ENCODE assay signal across 28 cellular contexts in the genomic region with DNA sequence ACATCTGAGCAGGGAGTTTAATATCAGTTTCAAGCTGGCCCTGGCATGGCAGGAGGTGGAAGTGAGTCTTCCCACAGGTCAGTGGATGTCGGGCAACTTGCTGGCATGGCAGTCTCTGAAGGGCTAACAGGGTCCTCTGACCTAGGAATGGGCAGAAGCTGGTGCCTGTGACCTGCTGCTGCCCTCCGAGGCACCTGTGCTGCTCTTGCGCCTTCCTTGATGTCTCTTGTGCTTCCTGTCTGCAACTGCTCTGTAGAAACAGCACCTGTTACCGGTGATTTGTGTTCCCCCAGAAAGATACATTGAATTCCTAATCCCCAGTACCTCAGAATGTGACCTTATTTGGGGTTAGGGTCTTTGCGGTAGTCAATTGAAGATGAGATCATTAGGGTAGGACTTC.
"Had no signal": no experiment of that assay in that cellular context is flagged by ENCODE, and none has a peak within 500 bp of the region (broad histone marks: within the 10 kb centered on the region; RNA-seq: fewer than 3 reads in every experiment).

No MANE protein-coding gene starts in this region.

- ATAC-seq: activated CD4-positive, CD25-positive, alpha-beta regulatory T cell treated with anti-CD3 and anti-CD28 coated beads, Interleukin-2, amount 50 U/mL, for 24 hours; activated CD8-positive, alpha-beta T cell treated with anti-CD3 and anti-CD28 coated beads, Interleukin-2, amount 10 ng/mL, durations not matched to agents 7 days and 5 days; activated T-cell treated with anti-CD3 and anti-CD28 coated beads, Interleukin-2, amount 50 U/mL, for 4 hours; body of pancreas; esophagus mucosa; foreskin keratinocyte; gastrocnemius medialis; heart left ventricle; T-helper 17 cell had no signal

- H3K4me1 Mint-ChIP-seq: activated B cell treated with CpG ODN at 0.5 μM for 24 hours had no signal

- H3K9me3 Mint-ChIP-seq: activated CD4-positive, alpha-beta memory T cell treated with anti-CD3 and anti-CD28 coated beads for 36 hours; activated naive CD4-positive, alpha-beta T cell treated with anti-CD3 and anti-CD28 coated beads, Interleukin-2, amount 50 U/mL, for 24 hours; activated T-helper 1 cell treated with anti-CD3 and anti-CD28 coated beads, Interleukin-12 subunit alpha, Interleukin-12 subunit beta, Interleukin-2, Interleukin-4 antibody, amounts not matched to agents 30 ng/mL and 10 ng/mL and 1 ng/mL, durations not matched to agents 14 hours and 24 hours and 36 hours; activated T-helper 2 cell treated with anti-CD3 and anti-CD28 coated beads, Interferon-gamma antibody, Interleukin-2, Interleukin-4, amounts not matched to agents 10 μg/mL and 5 μg/mL and 100 μg/mL, durations not matched to agents 14 hours and 24 hours and 36 hours; T-helper 2 cell treated with Interferon-gamma antibody and Interleukin-4, amounts not matched to agents 5 μg/mL and 100 μg/mL, for 36 hours had no signal

- H3K4me1 ChIP-seq: colonic mucosa, foreskin keratinocyte, gastrocnemius medialis, heart left ventricle had no signal

- H3K9me3 ChIP-seq: body of pancreas, colonic mucosa, gastrocnemius medialis had no signal

- H3K36me3 Mint-ChIP-seq: activated CD4-positive, alpha-beta memory T cell treated with anti-CD3 and anti-CD28 coated beads for 36 hours; activated naive CD4-positive, alpha-beta T cell treated with anti-CD3 and anti-CD28 coated beads, Interleukin-2, amount 50 U/mL, for 24 hours had no signal

- H3K27me3 ChIP-seq: body of pancreas, colonic mucosa had no signal

- H3K27ac Mint-ChIP-seq: activated B cell treated with CpG ODN at 0.5 μM for 24 hours; activated CD4-positive, alpha-beta memory T cell treated with anti-CD3 and anti-CD28 coated beads for 36 hours; activated CD8-positive, alpha-beta T cell treated with anti-CD3 and anti-CD28 coated beads, Interleukin-2, amount 10 ng/mL, durations not matched to agents 7 days and 5 days; activated naive CD4-positive, alpha-beta T cell treated with anti-CD3 and anti-CD28 coated beads for 36 hours; activated naive CD4-positive, alpha-beta T cell treated with anti-CD3 and anti-CD28 coated beads, Interleukin-2, amount 50 U/mL, for 24 hours; activated T-helper 1 cell treated with anti-CD3 and anti-CD28 coated beads, Interleukin-12 subunit alpha, Interleukin-12 subunit beta, Interleukin-2, Interleukin-4 antibody, amounts not matched to agents 30 ng/mL and 10 ng/mL and 1 ng/mL, durations not matched to agents 14 hours and 24 hours and 36 hours; activated T-helper 2 cell treated with anti-CD3 and anti-CD28 coated beads, Interferon-gamma antibody, Interleukin-2, Interleukin-4, amounts not matched to agents 10 μg/mL and 5 μg/mL and 100 μg/mL, durations not matched to agents 14 hours and 24 hours and 36 hours; T-helper 17 cell; T-helper 2 cell treated with Interferon-gamma antibody and Interleukin-4, amounts not matched to agents 5 μg/mL and 100 μg/mL, for 36 hours had no signal

- H3K4me3 Mint-ChIP-seq: activated B cell treated with CpG ODN at 0.5 μM for 24 hours; activated CD4-positive, alpha-beta memory T cell treated with anti-CD3 and anti-CD28 coated beads for 36 hours; activated CD8-positive, alpha-beta T cell treated with anti-CD3 and anti-CD28 coated beads, Interleukin-2, amount 10 ng/mL, durations not matched to agents 7 days and 5 days; activated naive CD4-positive, alpha-beta T cell treated with anti-CD3 and anti-CD28 coated beads for 36 hours; activated naive CD4-positive, alpha-beta T cell treated with anti-CD3 and anti-CD28 coated beads, Interleukin-2, amount 50 U/mL, for 24 hours; activated T-cell treated with anti-CD3 and anti-CD28 coated beads, Interleukin-2, amount 50 U/mL, for 4 hours; activated T-helper 1 cell treated with anti-CD3 and anti-CD28 coated beads, Interleukin-12 subunit alpha, Interleukin-12 subunit beta, Interleukin-2, Interleukin-4 antibody, amounts not matched to agents 30 ng/mL and 10 ng/mL and 1 ng/mL, durations not matched to agents 14 hours and 24 hours and 36 hours; T-helper 17 cell; T-helper 2 cell treated with Interferon-gamma antibody and Interleukin-4, amounts not matched to agents 5 μg/mL and 100 μg/mL, for 36 hours had no signal

- H3K36me3 ChIP-seq: colonic mucosa, gastrocnemius medialis, heart left ventricle, WERI-Rb-1 had no signal

- H3K27me3 Mint-ChIP-seq: activated naive CD4-positive, alpha-beta T cell treated with anti-CD3 and anti-CD28 coated beads, Interleukin-2, amount 50 U/mL, for 24 hours had no signal

- H3K4me3 ChIP-seq: body of pancreas, colonic mucosa, gastrocnemius medialis, heart left ventricle had no signal

- H3K27ac ChIP-seq: body of pancreas, colonic mucosa, foreskin keratinocyte, gastrocnemius medialis, heart left ventricle, WERI-Rb-1 had no signal

- DNase-seq: activated B cell treated with CpG ODN at 0.5 μM for 24 hours; activated CD4-positive, alpha-beta memory T cell treated with anti-CD3 and anti-CD28 coated beads for 36 hours; activated CD4-positive, alpha-beta T cell treated with anti-CD3 and anti-CD28 coated beads for 48 hours; activated CD8-positive, alpha-beta T cell treated with anti-CD3 and anti-CD28 coated beads, Interleukin-2, amount 10 ng/mL, durations not matched to agents 7 days and 5 days; activated effector memory CD4-positive, alpha-beta T cell treated with anti-CD3 and anti-CD28 coated beads, Interleukin-2, amount 50 U/mL, for 16 hours; activated naive CD4-positive, alpha-beta T cell treated with anti-CD3 and anti-CD28 coated beads for 36 hours; activated T-cell treated with anti-CD3 and anti-CD28 coated beads, Interleukin-2, amount 50 U/mL, for 4 hours; amniotic stem cell; aorta; body of pancreas; caudate nucleus; colonic mucosa; effector CD8-positive, alpha-beta T cell; foreskin keratinocyte; gastrocnemius medialis; glutamatergic neuron; heart left ventricle; SW 1271; T-helper 1 cell; T-helper 17 cell; T1000; WERI-Rb-1 had no signal
